Comparison of ENCODE assay signal across 18 cellular contexts in the genomic region with DNA sequence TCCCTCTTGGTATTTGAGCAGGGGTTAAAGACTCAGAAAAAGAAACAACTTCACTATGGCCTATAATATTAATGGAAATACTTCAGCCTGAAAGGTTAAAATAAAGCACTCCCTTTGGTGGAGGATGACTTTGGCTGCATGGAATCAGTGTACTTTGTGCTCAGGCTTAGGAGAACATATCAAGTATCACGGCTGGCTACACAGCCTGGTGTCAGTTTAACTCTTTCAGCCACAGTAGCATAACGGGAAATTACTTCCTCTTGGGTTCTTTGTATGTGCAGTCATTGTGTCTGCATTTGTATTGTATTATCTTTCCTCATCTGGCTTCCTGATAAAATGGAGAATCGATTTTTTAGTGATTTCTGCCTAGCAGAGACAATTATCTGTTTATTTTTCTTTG.
DNase-seq lines count a peak whose midpoint lies in the region; ATAC-seq and TF ChIP-seq lines count a peak whose summit lies in the region.
"Had no signal": no experiment of that assay in that cellular context is flagged by ENCODE, and none has a peak within 500 bp of the region (broad histone marks: within the 10 kb centered on the region; RNA-seq: fewer than 3 reads in every experiment).

No MANE protein-coding gene starts in this region.

- DNase-seq in NCI-H2196 (lab: John Stamatoyannopoulos, UW; ENCODE audit: unreplicated experiment) (peak; percentile 18), NCI-H2196 treated with DMSO at 0.1 percent for 48 hours (lab: John Stamatoyannopoulos, UW; ENCODE audit: unreplicated experiment) (no peak), NCI-H1092 (lab: John Stamatoyannopoulos, UW) (peak; percentile 61), NCI-H345 treated with DMSO at 0.1 percent for 48 hours (lab: John Stamatoyannopoulos, UW; ENCODE audit: unreplicated experiment) (peak; percentile 13), left kidney (ENCODE audit: low read depth, low spot score) (peak; percentile 66), natural killer cell (no peak), left ventricle myocardium inferior (no peak)
- no peak for DNase-seq in effector CD4-positive, alpha-beta T cell
- DNase-seq: activated naive CD4-positive, alpha-beta T cell; activated T-cell treated with anti-CD3 and anti-CD28 coated beads, Interleukin-2, amount 50 U/mL, for 1 hour; H7; NCI-H1105 treated with DMSO at 0.1 percent for 48 hours; NCI-H510A; small intestine; stimulated activated CD4-positive, alpha-beta T cell treated with anti-CD3 and anti-CD28 coated beads, Interleukin-2, amount 100 ng/mL, for 24 hours had no signal

- H3K36me3 ChIP-seq in left ventricle myocardium inferior = peaks cover 8% of the 10 kb centered on the region

- peaks cover 7% of the 10 kb centered on the region for H3K36me3 Mint-ChIP-seq in natural killer cell

- no peak overlapping the region for H3K27ac Mint-ChIP-seq in natural killer cell
- H3K27ac Mint-ChIP-seq: stimulated activated effector memory CD8-positive, alpha-beta T cell treated with anti-CD3 and anti-CD28 coated beads, Interleukin-12 subunit alpha, Interleukin-12 subunit beta, amount 100 ng/mL, for 72 hours had no signal

- TF ChIP-seq CTCF in natural killer cell (IDR thresholded peaks at IDR 0.05) = no peak
- TF ChIP-seq CTCF in left ventricle myocardium inferior (IDR thresholded peaks at IDR 0.05; ENCODE audit: borderline replicate concordance) = no peak

- no peaks in the 10 kb centered on the region for H3K9me3 Mint-ChIP-seq in natural killer cell
- H3K9me3 Mint-ChIP-seq: stimulated activated effector memory CD8-positive, alpha-beta T cell treated with anti-CD3 and anti-CD28 coated beads, Interleukin-12 subunit alpha, Interleukin-12 subunit beta, amount 100 ng/mL, for 72 hours had no signal

- intact Hi-C loops in natural killer cell (cut with micrococcal nuclease) (no loop called here), left ventricle myocardium inferior (cut with micrococcal nuclease) (no loop called here)

- no peaks in the 10 kb centered on the region for H3K27me3 ChIP-seq in left ventricle myocardium inferior (ENCODE audit: low read depth)

- H3K4me3 Mint-ChIP-seq in natural killer cell = no peak overlapping the region
- H3K4me3 Mint-ChIP-seq: stimulated activated effector memory CD8-positive, alpha-beta T cell treated with anti-CD3 and anti-CD28 coated beads, Interleukin-12 subunit alpha, Interleukin-12 subunit beta, amount 100 ng/mL, for 72 hours had no signal

- no peak overlapping the region for H3K4me3 ChIP-seq in left ventricle myocardium inferior
- H3K4me3 ChIP-seq: A549 had no signal

- no peak overlapping the region for H3K27ac ChIP-seq in left ventricle myocardium inferior (replicated peaks)
- H3K27ac ChIP-seq: A549, KMS-11 had no signal

- H3K4me1 ChIP-seq in left ventricle myocardium inferior = peaks cover 5% of the 10 kb centered on the region

- H3K27me3 Mint-ChIP-seq in natural killer cell (ENCODE audit: low read depth in 2 of 2) = no peaks in the 10 kb centered on the region

- no peaks in the 10 kb centered on the region for H3K4me1 Mint-ChIP-seq in natural killer cell
- H3K4me1 Mint-ChIP-seq: stimulated activated effector memory CD8-positive, alpha-beta T cell treated with anti-CD3 and anti-CD28 coated beads, Interleukin-12 subunit alpha, Interleukin-12 subunit beta, amount 100 ng/mL, for 72 hours had no signal

- H3K9me3 ChIP-seq in left ventricle myocardium inferior (replicated peaks) = peaks cover 11% of the 10 kb centered on the region
- H3K9me3 ChIP-seq: A549 had no signal

- ATAC-seq in natural killer cell = no peak
- ATAC-seq: A549; stimulated activated effector memory CD8-positive, alpha-beta T cell treated with anti-CD3 and anti-CD28 coated beads, Interleukin-12 subunit alpha, Interleukin-12 subunit beta, amount 100 ng/mL, for 72 hours had no signal

Comparison
In these comparisons a context has a peak if more than half of its experiments do, and no peak if none do; other contexts are left out.
1. DNase-seq: peak in NCI-H2196 (single experiment), NCI-H1092 (single experiment), NCI-H345 treated with DMSO at 0.1 percent for 48 hours (single experiment) and left kidney (single experiment); none in NCI-H2196 treated with DMSO at 0.1 percent for 48 hours (single experiment), natural killer cell (single experiment), left ventricle myocardium inferior (single experiment) and effector CD4-positive, alpha-beta T cell (single experiment).